In genomic region chr6:20631525-20631924, GRCh38 we compare ENCODE assay signal across 17 cellular contexts.
DNase-seq lines count a peak whose midpoint lies in the region; ATAC-seq and TF ChIP-seq lines count a peak whose summit lies in the region.
"Had no signal": no experiment of that assay in that cellular context is flagged by ENCODE, and none has a peak within 500 bp of the region (broad histone marks: within the 10 kb centered on the region; RNA-seq: fewer than 3 reads in every experiment).

No MANE protein-coding gene starts in this region.

- no peak overlapping the region for H3K4me3 Mint-ChIP-seq in activated CD8-positive, alpha-beta memory T cell treated with anti-CD3 and anti-CD28 coated beads, Interleukin-2, amount 10 ng/mL, durations not matched to agents 7 days and 5 days
- H3K4me3 Mint-ChIP-seq: activated CD4-positive, alpha-beta T cell treated with anti-CD3 and anti-CD28 coated beads, Interleukin-2, amount 10 ng/mL, durations not matched to agents 7 days and 5 days; CD4-positive, alpha-beta T cell; memory B cell; stimulated activated naive CD8-positive, alpha-beta T cell treated with anti-CD3 and anti-CD28 coated beads, Interleukin-15, amount 100 ng/mL, for 72 hours had no signal

- DNase-seq in NCI-H82 (lab: John Stamatoyannopoulos, UW) (peak; percentile 49), NCI-H82 treated with DMSO at 0.1 percent for 48 hours (lab: John Stamatoyannopoulos, UW; ENCODE audit: unreplicated experiment) (no peak), SK-MEL-5 (ENCODE audit: low read depth, low spot score) (peak; percentile 30), foreskin keratinocyte (no peak)
- DNase-seq in activated CD8-positive, alpha-beta memory T cell treated with anti-CD3 and anti-CD28 coated beads, Interleukin-2, amount 10 ng/mL, durations not matched to agents 7 days and 5 days, result no peak
- DNase-seq: activated CD4-positive, alpha-beta T cell treated with anti-CD3 and anti-CD28 coated beads, Interleukin-2, amount 10 ng/mL, durations not matched to agents 7 days and 5 days; CD4-positive, alpha-beta T cell; islet precursor cell; Kasumi-1 had no signal

- peaks cover 16% of the 10 kb centered on the region for H3K4me1 Mint-ChIP-seq in activated CD8-positive, alpha-beta memory T cell treated with anti-CD3 and anti-CD28 coated beads, Interleukin-2, amount 10 ng/mL, durations not matched to agents 7 days and 5 days

- ATAC-seq in GM18502 (IDR thresholded peaks at IDR 0.05; ENCODE audit: poor library complexity, unreplicated experiment) (peak; percentile 55), foreskin keratinocyte (peak; percentile 24), GM21825 (IDR thresholded peaks at IDR 0.05; ENCODE audit: unreplicated experiment) (no peak), GM18873 (IDR thresholded peaks at IDR 0.05; ENCODE audit: low FRiP score, unreplicated experiment) (no peak)
- no peak for ATAC-seq in activated CD8-positive, alpha-beta memory T cell treated with anti-CD3 and anti-CD28 coated beads, Interleukin-2, amount 10 ng/mL, durations not matched to agents 7 days and 5 days

- no peaks in the 10 kb centered on the region for H3K9me3 Mint-ChIP-seq in activated CD8-positive, alpha-beta memory T cell treated with anti-CD3 and anti-CD28 coated beads, Interleukin-2, amount 10 ng/mL, durations not matched to agents 7 days and 5 days (ENCODE audit: low read depth)
- H3K9me3 Mint-ChIP-seq: CD4-positive, alpha-beta T cell; memory B cell had no signal

- H3K4me1 ChIP-seq in foreskin keratinocyte, result no peaks in the 10 kb centered on the region
- H3K4me1 ChIP-seq: ascending aorta had no signal

- CTCF ChIA-PET in activated CD8-positive, alpha-beta memory T cell treated with anti-CD3 and anti-CD28 coated beads, Interleukin-2, amount 10 ng/mL, durations not matched to agents 7 days and 5 days (lab: Charles Lee), result no interaction called here

- in situ Hi-C loops in SK-MEL-5 (cut with HindIII; ENCODE audit: low pct_unique_long_range_greater_than_20kb, low sequenced_read_pairs), result no loop called here

- no peaks in the 10 kb centered on the region for H3K27me3 Mint-ChIP-seq in activated CD8-positive, alpha-beta memory T cell treated with anti-CD3 and anti-CD28 coated beads, Interleukin-2, amount 10 ng/mL, durations not matched to agents 7 days and 5 days
- H3K27me3 Mint-ChIP-seq: activated CD4-positive, alpha-beta T cell treated with anti-CD3 and anti-CD28 coated beads, Interleukin-2, amount 10 ng/mL, durations not matched to agents 7 days and 5 days; CD4-positive, alpha-beta T cell; memory B cell; stimulated activated naive CD8-positive, alpha-beta T cell treated with anti-CD3 and anti-CD28 coated beads, Interleukin-15, amount 100 ng/mL, for 72 hours had no signal

- no peak for TF ChIP-seq CTCF in foreskin keratinocyte (conservative IDR thresholded peaks at IDR 0.05)

- H3K36me3 Mint-ChIP-seq in activated CD8-positive, alpha-beta memory T cell treated with anti-CD3 and anti-CD28 coated beads, Interleukin-2, amount 10 ng/mL, durations not matched to agents 7 days and 5 days, result peaks cover 13% of the 10 kb centered on the region

- no peak overlapping the region for H3K27ac ChIP-seq in foreskin keratinocyte
- H3K27ac ChIP-seq: ascending aorta, heart left ventricle, SK-N-MC had no signal

- H3K27ac Mint-ChIP-seq in activated CD8-positive, alpha-beta memory T cell treated with anti-CD3 and anti-CD28 coated beads, Interleukin-2, amount 10 ng/mL, durations not matched to agents 7 days and 5 days, result no peak overlapping the region
- H3K27ac Mint-ChIP-seq: activated CD4-positive, alpha-beta T cell treated with anti-CD3 and anti-CD28 coated beads, Interleukin-2, amount 10 ng/mL, durations not matched to agents 7 days and 5 days; CD4-positive, alpha-beta T cell; memory B cell had no signal

- H3K27me3 ChIP-seq in foreskin keratinocyte, result no peaks in the 10 kb centered on the region
- H3K27me3 ChIP-seq: ascending aorta, heart left ventricle had no signal

Comparison
In these comparisons a context has a peak if more than half of its experiments do, and no peak if none do; other contexts are left out.
1. DNase-seq: peak in NCI-H82 (single experiment) and SK-MEL-5 (single experiment); none in NCI-H82 treated with DMSO at 0.1 percent for 48 hours (single experiment), foreskin keratinocyte (0 of 2) and activated CD8-positive, alpha-beta memory T cell treated with anti-CD3 and anti-CD28 coated beads, Interleukin-2, amount 10 ng/mL, durations not matched to agents 7 days and 5 days (single experiment).
2. ATAC-seq: peak in GM18502 (single experiment) and foreskin keratinocyte (single experiment); none in GM21825 (single experiment), GM18873 (single experiment) and activated CD8-positive, alpha-beta memory T cell treated with anti-CD3 and anti-CD28 coated beads, Interleukin-2, amount 10 ng/mL, durations not matched to agents 7 days and 5 days (single experiment).